In the genomic region with DNA sequence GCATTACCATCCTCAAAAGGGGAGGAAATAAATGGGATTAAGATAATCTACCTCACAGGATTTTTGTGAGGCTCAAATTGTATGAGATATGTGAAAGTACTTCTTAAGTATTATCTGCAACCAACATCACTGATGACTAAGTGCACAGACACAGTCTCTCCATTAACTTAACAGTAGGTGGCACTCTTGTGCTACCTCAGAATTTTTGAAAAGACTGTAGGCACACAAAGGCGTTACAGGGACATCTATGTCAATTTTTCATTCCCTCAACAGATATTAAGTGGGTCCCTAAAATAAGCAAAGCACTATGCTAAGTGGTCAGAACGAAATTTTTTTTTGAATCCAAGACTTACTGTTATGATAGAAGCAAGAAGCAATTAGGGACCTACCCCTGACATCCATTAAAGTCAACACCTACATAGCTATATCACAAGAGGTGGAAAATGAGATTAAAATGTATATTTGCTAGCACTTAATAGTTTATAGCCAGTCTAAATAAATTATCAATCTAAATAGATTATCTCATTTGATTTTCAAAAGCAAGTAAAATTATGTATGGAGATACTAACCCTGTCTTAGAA, we compare ENCODE assay signal across 8 cellular contexts. TPM values are rescaled to one million over a fixed set of nuclear protein-coding genes. Genes with fewer than 3 reads are reported as not detected.
DNase-seq lines count a peak whose midpoint lies in the region; ATAC-seq, FAIRE-seq and TF ChIP-seq lines count a peak whose summit lies in the region.

No MANE protein-coding gene starts in this region.

- peak; percentile 71 for DNase-seq in AG10803 (ENCODE audit: low read depth)
- peak; percentile 10 for DNase-seq in GM12892 (ENCODE audit: insufficient read length)
- peak; percentile 19 for DNase-seq in NOMO-1 treated with dmso at 0.1 percent for 144 hours (lab: John Stamatoyannopoulos, UW; ENCODE audit: unreplicated experiment)
- peak; percentile 68 for DNase-seq in mammary epithelial cell
- DNase-seq in kidney glomerular epithelial cell (lab: John Stamatoyannopoulos, UW), result peak; percentile 68
- DNase-seq in tibial nerve (ENCODE audit: low spot score in 2 of 2), result no peak
- no peak for DNase-seq in activated CD4-positive, CD25-positive, alpha-beta regulatory T cell (lab: John Stamatoyannopoulos, UW)

- H3K27ac ChIP-seq in mammary epithelial cell (ENCODE audit: insufficient read depth, low read depth, low read length), result no peak overlapping the region
- H3K27ac ChIP-seq in tibial nerve, result no peak overlapping the region

- dilution Hi-C loops in mammary epithelial cell (cut with HindIII; ENCODE audit: low sequenced_read_pairs), result no loop called here

- CTCF ChIA-PET in mammary epithelial cell (lab: Charles Lee; ENCODE audit: low non-redundant PET), result interaction anchor here (0.6 to 1.0 kb wide), 2 partner anchors 14 to 53 kb away, joined by 4 to 11 read pairs; partner anchors contain the start of gene RYK

- no peak overlapping the region for H3K9ac ChIP-seq in mammary epithelial cell (ENCODE audit: insufficient read depth, low read length)

- H2AFZ ChIP-seq in mammary epithelial cell (ENCODE audit: low read depth, low read length), result no peak overlapping the region

- peak; percentile 81 for FAIRE-seq in GM12892 (lab: Jason Lieb, UNC)

- no peak overlapping the region for H3K4me3 ChIP-seq in AG10803 (ENCODE audit: low read length)
- no peak overlapping the region for H3K4me3 ChIP-seq in mammary epithelial cell (replicated peaks in 1 of 3; ENCODE audit: insufficient read depth in 1 of 3, low read depth in 2 of 3, low read length in 3 of 3)
- no peak overlapping the region for H3K4me3 ChIP-seq in tibial nerve

- H3K9me3 ChIP-seq in mammary epithelial cell (replicated peaks; ENCODE audit: insufficient read depth, low read length), result peaks cover 4% of the 10 kb centered on the region
- no peaks in the 10 kb centered on the region for H3K9me3 ChIP-seq in tibial nerve

- no TSS peak for BruUV-seq in mammary epithelial cell (replicated peaks; lab: Mats Ljungman, UMichigan)

- H3K27me3 ChIP-seq in mammary epithelial cell (ENCODE audit: insufficient read depth, low read length), result no peaks in the 10 kb centered on the region
- no peaks in the 10 kb centered on the region for H3K27me3 ChIP-seq in tibial nerve

- H3K79me2 ChIP-seq in mammary epithelial cell (ENCODE audit: insufficient read depth, low read length), result peaks cover 75% of the 10 kb centered on the region

- H3K36me3 ChIP-seq in mammary epithelial cell (ENCODE audit: insufficient read depth, low read length), result peaks cover 13% of the 10 kb centered on the region
- H3K36me3 ChIP-seq in tibial nerve, result peaks cover 0 to 74% (median 6%) of the 10 kb centered on the region in 3 donors

- WGBS in mammary epithelial cell (ENCODE audit: low coverage, missing lambda C conversion rate), result 0% methylated on average over 2 of the region's 2 CpGs
- 14 to 18% methylated on average over 2 of the region's 2 CpGs for WGBS in tibial nerve, 2 donors

- peaks cover 50% of the 10 kb centered on the region for H3K4me1 ChIP-seq in mammary epithelial cell (ENCODE audit: insufficient read depth, low read length)
- no peaks in the 10 kb centered on the region for H3K4me1 ChIP-seq in tibial nerve

- TF ChIP-seq POLR2A in GM12892 (IDR thresholded peaks at IDR 0.05; ENCODE audit: low read depth, low read length), result no peak
- TF ChIP-seq POLR2A in tibial nerve (IDR thresholded peaks at IDR 0.05), result no peak

- intact Hi-C loops in mammary epithelial cell (cut with micrococcal nuclease), result loop anchor here (1.0 to 5.0 kb wide), 3 partner anchors 15 to 175 kb away; partner anchors contain the start of gene AMOTL2

- TF ChIP-seq CTCF in AG10803 (conservative IDR thresholded peaks at IDR 0.05; ENCODE audit: low read length), result peak; percentile 88
- peak; percentile 71 to 76 for TF ChIP-seq CTCF in mammary epithelial cell (conservative IDR thresholded peaks at IDR 0.05 in 1 of 2, IDR thresholded peaks at IDR 0.05 in 1 of 2; ENCODE audit: extremely low read depth in 1 of 2, insufficient read depth in 1 of 2, low read depth in 1 of 2, low read length in 2 of 2)
- peak; percentile 52 to 79 (median 58) for TF ChIP-seq CTCF in tibial nerve (IDR thresholded peaks at IDR 0.05)

- peak overlapping the region; percentile 57 for H3K4me2 ChIP-seq in mammary epithelial cell (ENCODE audit: insufficient read depth, low read depth, low read length)

- in situ Hi-C loops in mammary epithelial cell (cut with MboI; ENCODE audit: low sequenced_read_pairs in 2 of 2), result no loop called here

- no peak for TF ChIP-seq EP300 in tibial nerve (IDR thresholded peaks at IDR 0.05)

- H4K20me1 ChIP-seq in mammary epithelial cell (ENCODE audit: insufficient read depth, low read length), result no peaks in the 10 kb centered on the region

- ATAC-seq in HG03520 (IDR thresholded peaks at IDR 0.05; ENCODE audit: unreplicated experiment), result peak; percentile 68

RNA-seq across cellular contexts. Expression of gene RYK, which starts 52.9 kb away (rescaled TPM):
- polyA plus RNA-seq in GM12892 (2012; ENCODE audit: missing spikeins), result 13.9 TPM
- total RNA-seq in mammary epithelial cell (100 to 1,000 TPM in 1 of 2 donors, 10 to 100 TPM in 1; 76.3 to 171 TPM), tibial nerve (10 to 100 TPM; 33.9 to 69.9 (median 57.8) TPM)
- 49.6 TPM for polyA plus RNA-seq in mammary epithelial cell
- 117 TPM for polyA minus RNA-seq in mammary epithelial cell

Comparison
In these comparisons a context has a peak if more than half of its experiments do, and no peak if none do; other contexts are left out.
1. DNase-seq: peak in AG10803 (single experiment), GM12892 (single experiment), NOMO-1 treated with dmso at 0.1 percent for 144 hours (single experiment), mammary epithelial cell (single experiment) and kidney glomerular epithelial cell (single experiment); none in tibial nerve (0 of 2) and activated CD4-positive, CD25-positive, alpha-beta regulatory T cell (0 of 4).
2. Peak in every context shown above with its lines, with median percentiles within 50 percentile points of each other: CTCF ChIP-seq.